In the genomic region with DNA sequence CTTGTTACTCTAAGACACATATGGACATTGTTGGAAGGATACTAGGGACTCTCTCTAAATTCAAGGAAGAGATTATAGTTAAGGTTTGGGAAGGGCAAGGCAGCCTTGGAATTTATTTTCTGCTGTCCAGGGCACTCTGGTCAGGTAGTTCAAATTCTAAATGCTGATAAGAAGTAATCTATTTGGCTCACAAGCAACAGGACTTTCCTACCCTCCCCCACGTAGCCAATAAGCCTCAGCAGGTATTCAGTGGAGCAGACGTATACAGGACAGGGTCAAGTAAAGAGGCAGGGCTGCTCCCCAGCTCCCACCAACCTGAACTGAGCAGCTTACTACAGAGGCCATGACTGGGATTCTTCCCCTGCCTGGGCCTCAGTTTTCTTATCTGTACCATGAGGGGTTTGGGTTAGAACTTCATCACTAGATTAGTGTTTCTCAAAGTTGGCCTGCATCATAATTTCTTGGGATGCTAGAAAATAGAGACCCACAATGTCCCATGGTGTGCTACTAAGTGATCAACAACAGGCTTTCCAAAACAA, we compare ENCODE assay signal across 25 cellular contexts. TPM values are rescaled to one million over a fixed set of nuclear protein-coding genes. Genes with fewer than 3 reads are reported as not detected.
DNase-seq lines count a peak whose midpoint lies in the region; ATAC-seq and TF ChIP-seq lines count a peak whose summit lies in the region.
"Had no signal": no experiment of that assay in that cellular context is flagged by ENCODE, and none has a peak within 500 bp of the region (broad histone marks: within the 10 kb centered on the region; RNA-seq: fewer than 3 reads in every experiment).

No MANE protein-coding gene starts in this region.

- CTCF ChIA-PET in MCF 10A (lab: Yijun Ruan, JAX), result interaction anchor here (0.6 to 7.0 kb wide), 7 partner anchors 8 to 103 kb away, joined by 3 to 59 read pairs (median 6); no protein-coding TSS in a partner anchor

- H3K4me3 ChIP-seq in breast epithelium, result no peak overlapping the region
- no peak overlapping the region for H3K4me3 ChIP-seq in MM.1S (ENCODE audit: low read length)
- H3K4me3 ChIP-seq in testis, result no peak overlapping the region
- no peak overlapping the region for H3K4me3 ChIP-seq in gastroesophageal sphincter
- H3K4me3 ChIP-seq: HAP-1 had no signal

- intact Hi-C loops in MCF 10A (cut with micrococcal nuclease) (no loop called here), breast epithelium (cut with DNase I; ENCODE audit: low total_unique reads) (loop anchor here (10.0 kb wide), 1 partner anchor 96 kb away; no protein-coding TSS in a partner anchor), testis (cut with DNase I; ENCODE audit: low total_unique reads) (no loop called here)

- H3F3A ChIP-seq in MM.1S (ENCODE audit: insufficient read depth, low read length), result peaks cover 3% of the 10 kb centered on the region; the same call in 1 of the 2 replicates

- no peak for DNase-seq in MCF 10A (ENCODE audit: unreplicated experiment)
- DNase-seq in breast epithelium (ENCODE audit: low spot score in 2 of 2), result no peak
- no peak for DNase-seq in MM.1S
- no peak for DNase-seq in epithelial cell of prostate (ENCODE audit: low read depth, low spot score)
- DNase-seq in osteocyte (ENCODE audit: extremely low spot score, unreplicated experiment), result peak; percentile 40
- no peak for DNase-seq in testis
- DNase-seq: ACHN; CD4-positive, alpha-beta T cell; GOT3; NCI-H1105; NCI-H1436 treated with DMSO at 0.1 percent for 48 hours; NCI-H187 treated with DMSO at 0.1 percent for 48 hours; NCI-H2107; NCI-H446; NCI-H524 treated with DMSO at 0.1 percent for 48 hours; NCI-H82; SHP77 treated with DMSO at 0.1 percent for 48 hours had no signal

- TF ChIP-seq EP300 in gastroesophageal sphincter (IDR thresholded peaks at IDR 0.05), result no peak

- H3K36me3 Mint-ChIP-seq in MCF 10A (ENCODE audit: insufficient read depth, unreplicated experiment), result peaks cover 2% of the 10 kb centered on the region
- no peaks in the 10 kb centered on the region for H3K36me3 Mint-ChIP-seq in osteocyte (ENCODE audit: unreplicated experiment)

- H3K27me3 Mint-ChIP-seq in MCF 10A (ENCODE audit: insufficient read depth, unreplicated experiment), result no peaks in the 10 kb centered on the region
- H3K27me3 Mint-ChIP-seq in osteocyte (ENCODE audit: unreplicated experiment), result peaks cover 4% of the 10 kb centered on the region

- TF ChIP-seq POLR2A in breast epithelium (IDR thresholded peaks at IDR 0.05), result no peak
- no peak for TF ChIP-seq POLR2A in testis (IDR thresholded peaks at IDR 0.05)
- no peak for TF ChIP-seq POLR2A in gastroesophageal sphincter (IDR thresholded peaks at IDR 0.05)

- TF ChIP-seq CTCF in MCF 10A (IDR thresholded peaks at IDR 0.05; ENCODE audit: unreplicated experiment) (no peak), breast epithelium (IDR thresholded peaks at IDR 0.05) (no peak), MM.1S (IDR thresholded peaks at IDR 0.05; ENCODE audit: low read length) (no peak), osteocyte (IDR thresholded peaks at IDR 0.05) (no peak), testis (IDR thresholded peaks at IDR 0.05) (no peak), gastroesophageal sphincter (IDR thresholded peaks at IDR 0.05) (no peak)

- H3K9me2 ChIP-seq in MM.1S (replicated peaks; ENCODE audit: insufficient read depth, low read length), result no peaks in the 10 kb centered on the region

- no peaks in the 10 kb centered on the region for H3K9me3 ChIP-seq in breast epithelium
- no peaks in the 10 kb centered on the region for H3K9me3 ChIP-seq in MM.1S (replicated peaks; ENCODE audit: insufficient read depth, low read length)
- no peaks in the 10 kb centered on the region for H3K9me3 ChIP-seq in testis
- peaks cover 0 to 7% (median 0%) of the 10 kb centered on the region in 3 donors for H3K9me3 ChIP-seq in gastroesophageal sphincter
- H3K9me3 ChIP-seq: HAP-1 had no signal

- no peak overlapping the region for H2AFZ ChIP-seq in MM.1S (ENCODE audit: low read length)

- H3K4me1 ChIP-seq in breast epithelium (no peaks in the 10 kb centered on the region), MM.1S (ENCODE audit: low read length) (peaks cover 14% of the 10 kb centered on the region), testis (no peaks in the 10 kb centered on the region), gastroesophageal sphincter (peaks cover 0 to 7% (median 0%) of the 10 kb centered on the region in 3 donors)
- H3K4me1 ChIP-seq: HAP-1 had no signal

- H3K9ac ChIP-seq in MM.1S (ENCODE audit: low read length), result no peak overlapping the region
- H3K9ac ChIP-seq: KMS-11 had no signal

- no peaks in the 10 kb centered on the region for H3K9me3 Mint-ChIP-seq in MCF 10A (ENCODE audit: unreplicated experiment)
- H3K9me3 Mint-ChIP-seq in osteocyte (ENCODE audit: unreplicated experiment), result no peaks in the 10 kb centered on the region

- 75 to 100% methylated on average over 2 of the region's 2 CpGs for WGBS in testis, 2 donors
- 90% methylated on average over 2 of the region's 2 CpGs; no CpG with 5 or more reads in 1 of the 2 donors for WGBS in gastroesophageal sphincter (ENCODE audit: low coverage in 1 of 2), 2 donors

- POLR2A ChIA-PET in MCF 10A (lab: Yijun Ruan, JAX), result interaction anchor here (0.9 kb wide), 1 partner anchor 8 kb away, joined by 3 read pairs; no protein-coding TSS in a partner anchor

- no peak for ATAC-seq in GM18907 (IDR thresholded peaks at IDR 0.05; ENCODE audit: unreplicated experiment)
- ATAC-seq in gastroesophageal sphincter, result no peak
- ATAC-seq: Panc1 had no signal

- no peak overlapping the region for H3K4me3 Mint-ChIP-seq in MCF 10A (ENCODE audit: unreplicated experiment)
- H3K4me3 Mint-ChIP-seq in osteocyte (ENCODE audit: unreplicated experiment), result no peak overlapping the region
- H3K4me3 Mint-ChIP-seq: CD4-positive, alpha-beta T cell had no signal

- H3K4me1 Mint-ChIP-seq in MCF 10A (ENCODE audit: insufficient read depth, unreplicated experiment), result peaks cover 34% of the 10 kb centered on the region
- H3K4me1 Mint-ChIP-seq in osteocyte (ENCODE audit: unreplicated experiment), result peaks cover 2% of the 10 kb centered on the region

- H3K27me3 ChIP-seq in breast epithelium, result no peaks in the 10 kb centered on the region
- H3K27me3 ChIP-seq in MM.1S (replicated peaks; ENCODE audit: insufficient read depth, low read length), result no peaks in the 10 kb centered on the region
- H3K27me3 ChIP-seq in testis, result no peaks in the 10 kb centered on the region
- H3K27me3 ChIP-seq in gastroesophageal sphincter, result no peaks in the 10 kb centered on the region

- H3K79me2 ChIP-seq in MM.1S (ENCODE audit: low read length), result no peaks in the 10 kb centered on the region

- H3K27ac Mint-ChIP-seq in MCF 10A (ENCODE audit: low read depth, unreplicated experiment) (peak overlapping the region; percentile 74), osteocyte (ENCODE audit: unreplicated experiment) (no peak overlapping the region)
- H3K27ac Mint-ChIP-seq: CD4-positive, alpha-beta T cell had no signal

- H4K20me1 ChIP-seq in MM.1S (ENCODE audit: insufficient read depth, low read length), result no peaks in the 10 kb centered on the region

- BruUV-seq in MCF 10A (replicated peaks; lab: Mats Ljungman, UMichigan), result no TSS peak

- H3K36me3 ChIP-seq in breast epithelium (no peaks in the 10 kb centered on the region), MM.1S (replicated peaks; ENCODE audit: insufficient read depth, low read length) (no peaks in the 10 kb centered on the region), testis (ENCODE audit: low read depth, missing control alignments) (no peaks in the 10 kb centered on the region), gastroesophageal sphincter (no peaks in the 10 kb centered on the region)
- H3K36me3 ChIP-seq: HAP-1 had no signal

- no peak overlapping the region for H3K4me2 ChIP-seq in MM.1S (ENCODE audit: low read depth, low read length)
- H3K4me2 ChIP-seq: KMS-11 had no signal

- H3K27ac ChIP-seq in breast epithelium (no peak overlapping the region), MM.1S (ENCODE audit: low read length) (peak overlapping the region; percentile 14; the same call in 1 of the 2 replicates), epithelial cell of prostate (peak overlapping the region; percentile 89), testis (no peak overlapping the region), gastroesophageal sphincter (no peak overlapping the region)
- H3K27ac ChIP-seq: 22Rv1, KMS-11, RWPE1 had no signal

RNA-seq across cellular contexts. Expression of gene INSC, which starts 6.1 kb away (rescaled TPM):
- total RNA-seq in MCF 10A (2022) (4.6 and 5.8 TPM in 2 replicates), breast epithelium (under 1 TPM in 2 of 3 donors, not detected in 1; 0.33 to 0.88 TPM), osteocyte (not detected in 2 replicates), testis (1 to 10 TPM; 2.2 TPM), gastroesophageal sphincter (10 to 100 TPM in 1 of 4 donors, 1 to 10 TPM in 3; 1.3 to 11.4 (median 2.6) TPM)
- 2.5 TPM for polyA plus RNA-seq in testis (ENCODE audit: insufficient read depth, low read depth, low replicate concordance)
- total RNA-seq: CD4-positive, alpha-beta T cell had no signal

RNA-seq across cellular contexts. Expression of gene CALCB, which starts 35.3 kb away (rescaled TPM):
- total RNA-seq in MCF 10A (2022), result 4.1 and 4.3 TPM in 2 replicates
- not detected for total RNA-seq in breast epithelium
- not detected in 2 replicates for total RNA-seq in osteocyte
- 1 to 10 TPM; 1.2 to 1.7 TPM for total RNA-seq in testis
- polyA plus RNA-seq in testis (ENCODE audit: insufficient read depth, low read depth, low replicate concordance), result 0.50 TPM
- total RNA-seq in gastroesophageal sphincter, result not detected
- polyA plus RNA-seq: BJ had no signal

Comparison
In these comparisons a context has a peak if more than half of its experiments do, and no peak if none do; other contexts are left out.
1. H3K27ac ChIP-seq: peak in MM.1S (single experiment) and epithelial cell of prostate (single experiment); none in breast epithelium (0 of 2), testis (0 of 2) and gastroesophageal sphincter (0 of 4).